ENCODE assay signal across 20 cellular contexts in genomic region chr1:13788795-13789194, GRCh38.
DNase-seq lines count a peak whose midpoint lies in the region; ATAC-seq and TF ChIP-seq lines count a peak whose summit lies in the region.
"Had no signal": no experiment of that assay in that cellular context is flagged by ENCODE, and none has a peak within 500 bp of the region (broad histone marks: within the 10 kb centered on the region; RNA-seq: fewer than 3 reads in every experiment).

No MANE protein-coding gene starts in this region.

- H3K9ac ChIP-seq in HUES64 (ENCODE audit: low read depth, low read length): peak overlapping the region; percentile 2; the same call in 1 of the 2 replicates

- H3K36me3 ChIP-seq in HUES64 (ENCODE audit: insufficient read depth, low read length) (peaks cover 5% of the 10 kb centered on the region; the same call in 1 of the 2 replicates), tibial artery (peaks cover 0 to 20% (median 4%) of the 10 kb centered on the region in 3 donors)

- H3K27ac ChIP-seq in HUES64 (ENCODE audit: low read depth, low read length) (no peak overlapping the region), tibial artery (no peak overlapping the region)
- H3K27ac ChIP-seq: coronary artery had no signal

- intact Hi-C loops in CD14-positive monocyte (cut with micrococcal nuclease): no loop called here
- intact Hi-C loops in tibial artery (cut with DNase I; ENCODE audit: low total_unique reads): no loop called here

- H3K4me1 Mint-ChIP-seq in CD14-positive monocyte (peaks cover 11% of the 10 kb centered on the region), memory B cell (peaks cover 10% of the 10 kb centered on the region)
- peaks cover 52% of the 10 kb centered on the region for H3K4me1 Mint-ChIP-seq in central memory CD8-positive, alpha-beta T cell

- no peak overlapping the region for H3K4me3 Mint-ChIP-seq in CD14-positive monocyte
- no peak overlapping the region for H3K4me3 Mint-ChIP-seq in central memory CD8-positive, alpha-beta T cell
- H3K4me3 Mint-ChIP-seq in memory B cell: no peak overlapping the region
- H3K4me3 Mint-ChIP-seq: naive thymus-derived CD8-positive, alpha-beta T cell; T-cell had no signal

- no peak overlapping the region for H3K4me3 ChIP-seq in HUES64 (ENCODE audit: low read length)
- H3K4me3 ChIP-seq in tibial artery: no peak overlapping the region
- H3K4me3 ChIP-seq: coronary artery had no signal

- ATAC-seq in central memory CD8-positive, alpha-beta T cell (replicated peaks; ENCODE audit: extremely low read depth, poor library complexity, severe bottlenecking): no peak
- no peak for ATAC-seq in memory B cell (ENCODE audit: low read depth)
- ATAC-seq: naive thymus-derived CD8-positive, alpha-beta T cell; sciatic nerve; T-cell had no signal

- DNase-seq in CD14-positive monocyte (ENCODE audit: low spot score) (no peak), memory B cell (ENCODE audit: low spot score in 2 of 2) (no peak), SW480 (ENCODE audit: low spot score) (no peak), AG20443 (ENCODE audit: low spot score) (no peak), NCI-H1092 treated with DMSO at 0.1 percent for 48 hours (lab: John Stamatoyannopoulos, UW) (no peak), tibial artery (no peak)
- no peak for DNase-seq in central memory CD8-positive, alpha-beta T cell (ENCODE audit: low spot score in 2 of 2)
- DNase-seq: C1 segment of cervical spinal cord; EL; glutamatergic neuron; HCEC 1CT; KG1; naive thymus-derived CD8-positive, alpha-beta T cell; NCI-H187 treated with DMSO at 0.1 percent for 48 hours; NCI-H748 treated with DMSO at 0.1 percent for 48 hours; stimulated activated CD4-positive, alpha-beta T cell treated with anti-CD3 and anti-CD28 coated beads, Interleukin-15, amount 100 ng/mL, for 24 hours; T-cell had no signal

- H3K27me3 Mint-ChIP-seq in CD14-positive monocyte (ENCODE audit: low read depth in 3 of 3): peaks cover 0 to 2% (median 0%) of the 10 kb centered on the region in 3 donors
- H3K27me3 Mint-ChIP-seq in central memory CD8-positive, alpha-beta T cell: no peaks in the 10 kb centered on the region
- no peaks in the 10 kb centered on the region for H3K27me3 Mint-ChIP-seq in memory B cell
- H3K27me3 Mint-ChIP-seq: naive thymus-derived CD8-positive, alpha-beta T cell; T-cell had no signal

- peaks cover under 1% of the 10 kb centered on the region; the same call in 1 of the 2 replicates for H3K4me1 ChIP-seq in HUES64 (ENCODE audit: insufficient read depth, low read length)
- peaks cover 0 to 38% (median 6%) of the 10 kb centered on the region in 4 donors for H3K4me1 ChIP-seq in tibial artery

- H3K9me3 Mint-ChIP-seq in CD14-positive monocyte: no peaks in the 10 kb centered on the region
- H3K9me3 Mint-ChIP-seq in central memory CD8-positive, alpha-beta T cell: no peaks in the 10 kb centered on the region
- H3K9me3 Mint-ChIP-seq in memory B cell: no peaks in the 10 kb centered on the region
- H3K9me3 Mint-ChIP-seq: naive thymus-derived CD8-positive, alpha-beta T cell; T-cell had no signal

- 95% methylated on average over 6 of the region's 6 CpGs for WGBS in HUES64

- H3K27ac Mint-ChIP-seq in CD14-positive monocyte: peak overlapping the region in 4 of 7 donors; percentile 25 to 79 (median 58)
- peak overlapping the region; percentile 25 for H3K27ac Mint-ChIP-seq in central memory CD8-positive, alpha-beta T cell (ENCODE audit: low read depth)
- H3K27ac Mint-ChIP-seq in memory B cell: peak overlapping the region; percentile 78
- H3K27ac Mint-ChIP-seq: T-cell had no signal

- H3K27me3 ChIP-seq in HUES64 (ENCODE audit: insufficient read depth, low read length) (no peaks in the 10 kb centered on the region), tibial artery (no peaks in the 10 kb centered on the region)

- TF ChIP-seq CTCF in CD14-positive monocyte (IDR thresholded peaks at IDR 0.05) (no peak), tibial artery (IDR thresholded peaks at IDR 0.05) (no peak)

- H3K36me3 Mint-ChIP-seq in CD14-positive monocyte: peaks cover 51 to 80% of the 10 kb centered on the region in 2 donors
- peaks cover 55% of the 10 kb centered on the region for H3K36me3 Mint-ChIP-seq in central memory CD8-positive, alpha-beta T cell (ENCODE audit: insufficient read depth)
- peaks cover 9% of the 10 kb centered on the region for H3K36me3 Mint-ChIP-seq in memory B cell

- H3K9me3 ChIP-seq in HUES64 (ENCODE audit: insufficient read depth, low read depth, low read length) (no peaks in the 10 kb centered on the region), tibial artery (no peaks in the 10 kb centered on the region)

Comparison
In these comparisons a context has a peak if more than half of its experiments do, and no peak if none do; other contexts are left out.
1. H3K27ac Mint-ChIP-seq: peak in every context shown above with its lines; median percentile 78 in memory B cell; 58 in CD14-positive monocyte; 25 in central memory CD8-positive, alpha-beta T cell.